Comparison of ENCODE assay signal across 8 cellular contexts in the genomic region with DNA sequence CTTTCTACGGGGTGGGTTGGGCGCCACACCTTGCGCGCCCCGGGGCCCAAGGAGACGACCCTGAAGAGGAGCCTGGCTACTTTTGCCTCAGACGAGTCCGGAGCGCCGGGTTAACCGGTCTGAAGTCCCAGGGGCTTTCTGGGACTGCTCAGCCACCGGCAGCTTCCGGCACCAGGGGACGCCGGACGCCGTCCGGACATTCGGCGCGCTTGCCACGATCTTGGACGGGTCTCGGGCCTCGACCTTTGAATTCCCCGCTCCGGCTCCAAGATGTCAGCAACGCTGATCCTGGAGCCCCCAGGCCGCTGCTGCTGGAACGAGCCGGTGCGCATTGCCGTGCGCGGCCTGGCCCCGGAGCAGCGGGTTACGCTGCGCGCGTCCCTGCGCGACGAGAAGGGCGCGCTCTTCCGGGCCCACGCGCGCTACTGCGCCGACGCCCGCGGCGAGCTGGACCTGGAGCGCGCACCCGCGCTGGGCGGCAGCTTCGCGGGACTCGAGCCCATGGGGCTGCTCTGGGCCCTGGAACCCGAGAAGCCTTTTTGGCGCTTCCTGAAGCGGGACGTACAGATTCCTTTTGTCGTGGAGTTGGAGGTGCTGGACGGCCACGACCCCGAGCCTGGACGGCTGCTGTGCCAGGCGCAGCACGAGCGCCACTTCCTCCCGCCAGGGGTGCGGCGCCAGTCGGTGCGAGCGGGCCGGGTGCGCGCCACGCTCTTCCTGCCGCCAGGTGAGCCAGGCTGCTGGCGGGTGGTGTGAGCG. TPM values are rescaled to one million over a fixed set of nuclear protein-coding genes. Genes with fewer than 3 reads are reported as not detected.
A peak's percentile ranks its signal among the peaks of the same experiment; 100 is the strongest.
DNase-seq lines count a peak whose midpoint lies in the region; ATAC-seq lines count a peak whose summit lies in the region.

A gene with protein sequence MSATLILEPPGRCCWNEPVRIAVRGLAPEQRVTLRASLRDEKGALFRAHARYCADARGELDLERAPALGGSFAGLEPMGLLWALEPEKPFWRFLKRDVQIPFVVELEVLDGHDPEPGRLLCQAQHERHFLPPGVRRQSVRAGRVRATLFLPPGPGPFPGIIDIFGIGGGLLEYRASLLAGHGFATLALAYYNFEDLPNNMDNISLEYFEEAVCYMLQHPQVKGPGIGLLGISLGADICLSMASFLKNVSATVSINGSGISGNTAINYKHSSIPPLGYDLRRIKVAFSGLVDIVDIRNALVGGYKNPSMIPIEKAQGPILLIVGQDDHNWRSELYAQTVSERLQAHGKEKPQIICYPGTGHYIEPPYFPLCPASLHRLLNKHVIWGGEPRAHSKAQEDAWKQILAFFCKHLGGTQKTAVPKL (plus strand): TSS at position 184 of the 759 bp plus-strand sequence. CDS start 87 bp downstream, at position 271.

- peak within 1 kb of the TSS; percentile 74 to 85 for H3K27ac Mint-ChIP-seq in effector memory CD8-positive, alpha-beta T cell

- H4K20me1 ChIP-seq in Karpas-422 (ENCODE audit: insufficient read depth, low read depth, low read length): no peaks in the 10 kb centered on the region

- no peaks in the 10 kb centered on the region for H3K79me2 ChIP-seq in Karpas-422 (ENCODE audit: low read length)

- H3K4me2 ChIP-seq in Karpas-422 (ENCODE audit: low read depth, low read length, poor library complexity, severe bottlenecking): peak within 1 kb of the TSS; percentile 89

- H3K27me3 ChIP-seq in Karpas-422 (ENCODE audit: low read length): no peaks in the 10 kb centered on the region

- H3K4me3 ChIP-seq in Karpas-422 (ENCODE audit: low read length) (peak within 1 kb of the TSS; percentile 66), mesodermal cell (ENCODE audit: extremely low read depth, insufficient read depth, low read length, poor library complexity, severe bottlenecking) (peak within 1 kb of the TSS; percentile 42)

- no peaks in the 10 kb centered on the region for H3K36me3 ChIP-seq in Karpas-422 (ENCODE audit: insufficient read depth, low read length)
- H3K36me3 ChIP-seq in mesodermal cell (ENCODE audit: control insufficient read depth, insufficient read depth, low read length): no peaks in the 10 kb centered on the region

- DNase-seq in NCI-H2081 (lab: John Stamatoyannopoulos, UW) (peak; percentile 48 to 68), NCI-H2081 treated with DMSO at 0.1 percent for 48 hours (lab: John Stamatoyannopoulos, UW) (no peak), Karpas-422 (peak; percentile 86), midbrain (lab: John Stamatoyannopoulos, UW) (no peak)
- DNase-seq in activated CD4-positive, alpha-beta T cell treated with anti-CD3 and anti-CD28 coated beads, Interleukin-2, amount 50 U/mL, for 1 hour: peak; percentile 53
- DNase-seq in effector memory CD8-positive, alpha-beta T cell: peak; percentile 47 to 61 (median 53)
- DNase-seq in stimulated activated naive CD8-positive, alpha-beta T cell treated with anti-CD3 and anti-CD28 coated beads, Interleukin-15, Interleukin-2, amounts not matched to agents 100 U/mL and 50 U/mL, for 24 hours: peak; percentile 48

- H3K9me2 ChIP-seq in Karpas-422 (replicated peaks; ENCODE audit: insufficient read depth, low read length): no peaks in the 10 kb centered on the region

- peaks cover 3% of the 10 kb centered on the region for H3K36me3 Mint-ChIP-seq in effector memory CD8-positive, alpha-beta T cell (ENCODE audit: insufficient read depth)

- peak within 1 kb of the TSS; percentile 78 to 81 for H3K4me3 Mint-ChIP-seq in effector memory CD8-positive, alpha-beta T cell

- peak; percentile 93 for ATAC-seq in effector memory CD8-positive, alpha-beta T cell (replicated peaks)
- peak; percentile 85 for ATAC-seq in stimulated activated naive CD8-positive, alpha-beta T cell treated with anti-CD3 and anti-CD28 coated beads, Interleukin-15, Interleukin-2, amounts not matched to agents 100 U/mL and 50 U/mL, for 24 hours

- peak within 1 kb of the TSS; percentile 100 for H2AFZ ChIP-seq in Karpas-422 (ENCODE audit: low read length)

- peaks cover 3 to 7% of the 10 kb centered on the region in 2 donors for H3K4me1 Mint-ChIP-seq in effector memory CD8-positive, alpha-beta T cell (ENCODE audit: low read depth in 2 of 2)

- no peaks in the 10 kb centered on the region for H3K27me3 Mint-ChIP-seq in effector memory CD8-positive, alpha-beta T cell

- WGBS in mesodermal cell (ENCODE audit: insufficient coverage in 2 of 2), 2 experiments: 12 to 13% methylated on average over 84 to 85 of the region's 89 CpGs

- H3K27ac ChIP-seq in Karpas-422 (ENCODE audit: low read length) (no peak within 1 kb of the TSS), mesodermal cell (ENCODE audit: low read depth, low read length, severe bottlenecking) (no peak within 1 kb of the TSS)

- H3K4me1 ChIP-seq in Karpas-422 (ENCODE audit: low read length) (peaks cover 23% of the 10 kb centered on the region), mesodermal cell (ENCODE audit: control insufficient read depth, insufficient read depth, low read length, poor library complexity, severe bottlenecking) (no peaks in the 10 kb centered on the region)

- peak within 1 kb of the TSS; percentile 78 for H3K9ac ChIP-seq in Karpas-422 (ENCODE audit: low read length)

- no peaks in the 10 kb centered on the region for H3K9me3 Mint-ChIP-seq in effector memory CD8-positive, alpha-beta T cell

- H3K9me3 ChIP-seq in Karpas-422 (ENCODE audit: low read length) (no peaks in the 10 kb centered on the region), mesodermal cell (ENCODE audit: control insufficient read depth, low read length) (no peaks in the 10 kb centered on the region)

RNA-seq across cellular contexts. Expression of the gene that starts here (rescaled TPM):
- 3.4 and 5.4 TPM in 2 replicates for total RNA-seq in Karpas-422 (2014; rRNA removed; shearing (Covaris generic); ENCODE audit: low replicate concordance)
- 0.26 TPM for polyA plus RNA-seq in mesodermal cell (2013, experiment 1 of 2)
- 0.61 TPM for polyA plus RNA-seq in mesodermal cell (2013, experiment 2 of 2)

Comparison
In these comparisons a context has a peak if more than half of its experiments do, and no peak if none do; other contexts are left out.
1. DNase-seq: peak in NCI-H2081 (2 of 2), Karpas-422 (single experiment), activated CD4-positive, alpha-beta T cell treated with anti-CD3 and anti-CD28 coated beads, Interleukin-2, amount 50 U/mL, for 1 hour (single experiment), effector memory CD8-positive, alpha-beta T cell (3 of 3) and stimulated activated naive CD8-positive, alpha-beta T cell treated with anti-CD3 and anti-CD28 coated beads, Interleukin-15, Interleukin-2, amounts not matched to agents 100 U/mL and 50 U/mL, for 24 hours (single experiment); none in NCI-H2081 treated with DMSO at 0.1 percent for 48 hours (single experiment) and midbrain (single experiment).